8 cellular contexts compared by ENCODE assay signal in genomic region chr17:7884581-7885356, GRCh38. TPM values are rescaled to one million over a fixed set of nuclear protein-coding genes. Genes with fewer than 3 reads are reported as not detected.
DNase-seq lines count a peak whose midpoint lies in the region; ATAC-seq and TF ChIP-seq lines count a peak whose summit lies in the region.

No MANE protein-coding gene starts in this region.

- no peak for TF ChIP-seq CTCF in kidney epithelial cell (IDR thresholded peaks at IDR 0.05; ENCODE audit: insufficient read depth, low read length, poor library complexity, severe bottlenecking)

- H3K4me1 ChIP-seq in adipocyte (ENCODE audit: control insufficient read depth, insufficient read depth, low read length), result peaks cover 32% of the 10 kb centered on the region

- H3K27me3 ChIP-seq in adipocyte (replicated peaks; ENCODE audit: control insufficient read depth, insufficient read depth, low read length), result no peaks in the 10 kb centered on the region
- H3K27me3 ChIP-seq in kidney epithelial cell (ENCODE audit: control insufficient read depth, insufficient read depth, low read length), result no peaks in the 10 kb centered on the region

- no peaks in the 10 kb centered on the region for H3K9me3 ChIP-seq in adipocyte (ENCODE audit: control insufficient read depth, low read length)

- ATAC-seq in GM19452 (IDR thresholded peaks at IDR 0.05; ENCODE audit: unreplicated experiment) (no peak), HG03108 (IDR thresholded peaks at IDR 0.05; ENCODE audit: unreplicated experiment) (no peak)

- H3K9ac ChIP-seq in adipocyte (ENCODE audit: low read length), result peak overlapping the region; percentile 88

- peaks cover 16% of the 10 kb centered on the region for H3K36me3 ChIP-seq in adipocyte (ENCODE audit: control insufficient read depth, insufficient read depth, low read length, severe bottlenecking)
- no peaks in the 10 kb centered on the region for H3K36me3 ChIP-seq in kidney epithelial cell (ENCODE audit: control insufficient read depth, insufficient read depth, low read length)

- H3K4me3 ChIP-seq in adipocyte (ENCODE audit: low read length), result peak overlapping the region; percentile 89
- peak overlapping the region; percentile 82 for H3K4me3 ChIP-seq in kidney epithelial cell (ENCODE audit: low read depth, low read length)

- DNase-seq in OCI-M1 (lab: John Stamatoyannopoulos, UW) (peak; percentile 57), adipocyte (ENCODE audit: low read depth) (peak; percentile 42), kidney epithelial cell (ENCODE audit: low read depth) (no peak), NCI-H187 (lab: John Stamatoyannopoulos, UW) (no peak)
- peak; percentile 11 to 33 for DNase-seq in stimulated activated CD8-positive, alpha-beta memory T cell treated with anti-CD3 and anti-CD28 coated beads, Interleukin-2, amount 100 ng/mL, for 1 hour (ENCODE audit: low read depth in 2 of 2)

- peak; percentile 33 for TF ChIP-seq POLR2A in GM18526 (IDR thresholded peaks at IDR 0.05; ENCODE audit: extremely low read depth, insufficient read length)

RNA-seq across cellular contexts. Expression of gene CHD3, which starts 3.8 kb away (rescaled TPM):
- total RNA-seq in kidney epithelial cell, result 36.2 and 42.4 TPM in 2 replicates

RNA-seq across cellular contexts. Expression of gene CYB5D1, which starts 27.0 kb away (rescaled TPM):
- 5.3 and 7.4 TPM in 2 replicates for total RNA-seq in kidney epithelial cell

RNA-seq across cellular contexts. Expression of gene NAA38, which starts 27.4 kb away (rescaled TPM):
- total RNA-seq in kidney epithelial cell, result 50.5 and 51.0 TPM in 2 replicates

RNA-seq across cellular contexts. Expression of gene TMEM88, which starts 29.9 kb away (rescaled TPM):
- total RNA-seq in kidney epithelial cell, result 3.5 and 4.3 TPM in 2 replicates

RNA-seq across cellular contexts. Expression of gene RNF227, which starts 31.3 kb away (rescaled TPM):
- 1.5 and 3.9 TPM in 2 replicates for total RNA-seq in kidney epithelial cell

Comparison
In these comparisons a context has a peak if more than half of its experiments do, and no peak if none do; other contexts are left out.
1. DNase-seq: peak in OCI-M1 (single experiment), adipocyte (single experiment) and stimulated activated CD8-positive, alpha-beta memory T cell treated with anti-CD3 and anti-CD28 coated beads, Interleukin-2, amount 100 ng/mL, for 1 hour (2 of 2); none in kidney epithelial cell (single experiment) and NCI-H187 (0 of 2).